Comparison of ENCODE assay signal across 7 cellular contexts in the genomic region with DNA sequence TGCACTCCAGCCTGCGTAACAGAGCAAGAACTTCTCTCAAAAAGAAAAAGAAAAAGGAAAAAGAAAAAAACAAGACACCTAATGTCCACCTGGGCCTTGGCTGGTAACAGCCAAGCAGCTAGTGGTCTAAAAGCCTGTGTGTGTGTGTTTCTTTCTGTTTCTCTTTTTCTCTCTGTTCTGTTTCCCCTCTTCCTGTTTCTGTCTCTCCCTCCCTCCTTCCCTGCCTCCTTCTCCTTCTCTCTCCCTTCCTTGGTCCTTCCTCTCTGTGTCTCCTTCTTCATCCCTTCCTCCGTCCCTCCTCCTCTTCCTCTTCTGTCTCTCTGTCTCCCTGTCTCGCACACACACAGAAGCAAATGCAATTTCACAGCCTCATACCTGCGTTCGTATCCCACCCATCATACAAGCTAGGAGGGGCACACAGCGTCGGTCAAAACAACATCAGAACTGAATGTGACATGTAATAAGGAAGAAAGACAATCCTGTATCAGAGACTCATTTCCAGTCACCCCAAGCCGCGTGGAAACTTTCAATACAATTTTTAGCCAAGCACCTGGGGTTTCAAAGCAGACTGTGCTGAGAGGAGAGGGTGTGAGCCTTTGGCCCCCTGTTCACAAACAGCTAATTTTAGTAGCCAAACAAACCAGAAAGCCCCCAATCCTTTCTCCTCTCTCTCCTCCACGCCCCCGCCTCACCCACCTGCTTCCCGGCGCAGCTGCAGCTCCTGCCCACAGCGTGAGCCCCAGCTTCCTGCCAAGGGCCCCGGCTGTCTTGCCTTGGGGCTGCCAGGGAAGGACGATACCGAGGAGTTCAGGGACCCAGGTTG. TPM values are rescaled to one million over a fixed set of nuclear protein-coding genes. Genes with fewer than 3 reads are reported as not detected.
DNase-seq lines count a peak whose midpoint lies in the region; ATAC-seq and TF ChIP-seq lines count a peak whose summit lies in the region.

No MANE protein-coding gene starts in this region.

- H3K4me1 ChIP-seq in mononuclear cell (ENCODE audit: insufficient read depth, low read length): peaks cover 19% of the 10 kb centered on the region

- H3K4me3 Mint-ChIP-seq in activated B cell treated with CpG ODN at 0.5 μM for 24 hours: peak overlapping the region; percentile 75

- ATAC-seq in GM19328 (IDR thresholded peaks at IDR 0.05; ENCODE audit: unreplicated experiment) (peak; percentile 64), HG03060 (IDR thresholded peaks at IDR 0.05; ENCODE audit: low read depth, unreplicated experiment) (peak; percentile 49), activated B cell treated with CpG ODN at 0.5 μM for 24 hours (ENCODE audit: low read depth) (peak; percentile 67), left cardiac atrium (no peak)

- H3K9me3 Mint-ChIP-seq in activated B cell treated with CpG ODN at 0.5 μM for 24 hours: no peaks in the 10 kb centered on the region

- POLR2A ChIA-PET in activated B cell treated with CpG ODN at 0.5 μM for 24 hours (lab: Charles Lee): interaction anchor here (0.6 to 1.8 kb wide), 5 partner anchors 30 to 209 kb away, joined by 4 to 7 read pairs (median 4); no protein-coding TSS in a partner anchor

- peak; percentile 35 for DNase-seq in activated B cell treated with CpG ODN at 0.5 μM for 24 hours
- DNase-seq in left cardiac atrium: no peak
- DNase-seq in D341Med (ENCODE audit: low spot score): no peak
- no peak for DNase-seq in AG20443 (ENCODE audit: low spot score)

- H3K27ac Mint-ChIP-seq in activated B cell treated with CpG ODN at 0.5 μM for 24 hours: peak overlapping the region; percentile 74

- peaks cover 34% of the 10 kb centered on the region for H3K4me1 Mint-ChIP-seq in activated B cell treated with CpG ODN at 0.5 μM for 24 hours

- no peaks in the 10 kb centered on the region for H3K9me3 ChIP-seq in mononuclear cell (ENCODE audit: low read depth, low read length)

- H3K27me3 Mint-ChIP-seq in activated B cell treated with CpG ODN at 0.5 μM for 24 hours: no peaks in the 10 kb centered on the region

- H3K36me3 Mint-ChIP-seq in activated B cell treated with CpG ODN at 0.5 μM for 24 hours (ENCODE audit: low read depth): no peaks in the 10 kb centered on the region

- intact Hi-C loops in activated B cell treated with CpG ODN at 0.5 μM for 24 hours (cut with micrococcal nuclease) (loop anchor here (5.0 kb wide), 1 partner anchor 83 kb away; no protein-coding TSS in a partner anchor), left cardiac atrium (cut with DNase I) (no loop called here)

- H3K4me3 ChIP-seq in mononuclear cell (ENCODE audit: low read length): peak overlapping the region; percentile 25

- H3K27me3 ChIP-seq in mononuclear cell (ENCODE audit: insufficient read depth, low read length): no peaks in the 10 kb centered on the region

- no peak for TF ChIP-seq CTCF in activated B cell treated with CpG ODN at 0.5 μM for 24 hours (IDR thresholded peaks at IDR 0.05)

- CTCF ChIA-PET in activated B cell treated with CpG ODN at 0.5 μM for 24 hours (lab: Charles Lee): interaction anchor here (1.1 to 2.0 kb wide), 2 partner anchors 29 to 195 kb away, joined by 3 to 7 read pairs; no protein-coding TSS in a partner anchor

RNA-seq across cellular contexts. Expression of gene GNA12, which starts 50.2 kb away (rescaled TPM):
- total RNA-seq in activated B cell treated with CpG ODN at 0.5 μM for 24 hours: 52.3 and 54.6 TPM in 2 replicates
- 22.7 TPM for total RNA-seq in mononuclear cell
- 10 to 100 TPM; 47.4 to 52.2 TPM for total RNA-seq in left cardiac atrium

Comparison
In these comparisons a context has a peak if more than half of its experiments do, and no peak if none do; other contexts are left out.
1. ATAC-seq: peak in GM19328 (single experiment), HG03060 (single experiment) and activated B cell treated with CpG ODN at 0.5 μM for 24 hours (single experiment); none in left cardiac atrium (0 of 2).